12 cellular contexts compared by ENCODE assay signal in the genomic region with DNA sequence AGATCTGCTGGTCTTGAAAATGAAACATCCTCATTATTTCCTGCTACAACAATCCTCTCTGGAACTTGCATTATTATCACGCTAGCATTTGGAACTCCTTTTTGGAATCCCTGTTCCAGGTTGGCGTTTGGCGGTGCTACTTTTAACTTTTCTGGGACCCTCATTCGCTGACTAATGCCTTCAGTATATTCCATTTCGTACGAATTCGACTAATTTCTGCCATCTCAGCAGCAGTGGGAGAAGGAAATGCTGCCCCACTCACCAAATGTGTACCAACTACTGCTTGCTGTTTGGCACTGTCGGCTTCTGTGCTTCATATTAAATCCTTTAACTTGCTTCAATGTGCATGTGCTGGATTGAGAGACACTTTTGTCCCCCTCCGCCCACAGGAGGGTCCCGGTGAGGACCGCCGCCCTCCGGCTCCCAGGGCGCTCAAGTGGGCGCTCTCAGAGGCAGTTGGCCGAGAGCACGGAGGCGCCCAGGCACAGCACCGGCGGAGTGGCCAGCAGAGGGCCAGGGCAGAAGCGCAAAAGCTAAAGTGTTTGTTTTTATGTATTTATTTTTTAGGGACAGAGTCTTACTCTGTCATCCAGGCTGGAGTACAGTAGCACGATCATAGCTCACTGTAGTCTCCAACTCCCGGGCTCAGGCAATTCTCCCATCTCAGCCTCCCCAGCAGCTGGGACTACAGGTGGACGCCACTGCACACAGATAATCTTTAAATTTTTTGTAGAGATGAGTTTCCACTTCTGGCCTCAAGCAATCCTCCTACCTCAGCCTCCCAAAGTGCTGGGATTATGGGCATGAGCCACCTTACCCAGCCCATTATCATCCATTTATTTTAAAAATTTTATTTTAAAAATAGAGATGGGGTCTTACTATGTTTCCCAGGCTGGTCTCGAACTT. TPM values are rescaled to one million over a fixed set of nuclear protein-coding genes. Genes with fewer than 3 reads are reported as not detected.
A peak's percentile ranks its signal among the peaks of the same experiment; 100 is the strongest.
DNase-seq lines count a peak whose midpoint lies in the region; ATAC-seq, FAIRE-seq and TF ChIP-seq lines count a peak whose summit lies in the region.
"Had no signal": no experiment of that assay in that cellular context is flagged by ENCODE, and none has a peak within 500 bp of the region (broad histone marks: within the 10 kb centered on the region; RNA-seq: fewer than 3 reads in every experiment).

No MANE protein-coding gene starts in this region.

- 85% methylated on average over 21 of the region's 25 CpGs for WGBS in mesenchymal stem cell

- peak; percentile 45 for FAIRE-seq in GM18507 (lab: Jason Lieb, UNC)

- H3K36me3 ChIP-seq in skeletal muscle satellite cell (ENCODE audit: insufficient read depth, low read length), result no peaks in the 10 kb centered on the region
- H3K36me3 ChIP-seq in mesenchymal stem cell (ENCODE audit: control insufficient read depth in 1 of 2, insufficient read depth in 2 of 2, low read depth in 1 of 2, low read length in 2 of 2), result no peaks in the 10 kb centered on the region
- H3K36me3 ChIP-seq: WERI-Rb-1 had no signal

- no peaks in the 10 kb centered on the region for H3K27me3 ChIP-seq in skeletal muscle satellite cell (ENCODE audit: control insufficient read depth, insufficient read depth, low read length)
- H3K27me3 ChIP-seq in mesenchymal stem cell (ENCODE audit: control insufficient read depth in 1 of 2, insufficient read depth in 1 of 2, low read length in 2 of 2), result peaks cover 0 to 35% of the 10 kb centered on the region in 2 experiments

- H2BK120ac ChIP-seq in mesenchymal stem cell (ENCODE audit: low read depth, low read length), result no peak overlapping the region

- H3K9ac ChIP-seq in skeletal muscle satellite cell (ENCODE audit: low read depth, low read length) (peak overlapping the region; percentile 86), mesenchymal stem cell (ENCODE audit: low read length) (no peak overlapping the region)

- peaks cover 39% of the 10 kb centered on the region for H3K4me1 ChIP-seq in skeletal muscle satellite cell (ENCODE audit: control insufficient read depth, insufficient read depth, low read length)
- peaks cover 6% of the 10 kb centered on the region for H3K4me1 ChIP-seq in mesenchymal stem cell (ENCODE audit: control insufficient read depth, insufficient read depth, low read depth, low read length)

- H2AFZ ChIP-seq in mesenchymal stem cell (ENCODE audit: low read depth, low read length), result no peak overlapping the region

- H3K27ac ChIP-seq in mesenchymal stem cell (ENCODE audit: low read length, poor library complexity, severe bottlenecking), result no peak overlapping the region
- H3K27ac ChIP-seq: WERI-Rb-1 had no signal

- H2BK5ac ChIP-seq in mesenchymal stem cell (ENCODE audit: low read depth, low read length, poor library complexity, severe bottlenecking), result no peak overlapping the region

- peak overlapping the region; percentile 100 for H3K4me2 ChIP-seq in skeletal muscle satellite cell (ENCODE audit: low read length)
- no peak overlapping the region for H3K4me2 ChIP-seq in mesenchymal stem cell (ENCODE audit: low read length, poor library complexity, severe bottlenecking)

- H3K23ac ChIP-seq in mesenchymal stem cell (ENCODE audit: low read length in 2 of 2), result no peak overlapping the region

- no peak overlapping the region for H4K91ac ChIP-seq in mesenchymal stem cell (ENCODE audit: low read length)

- H3K4ac ChIP-seq in mesenchymal stem cell (ENCODE audit: low read depth in 1 of 2, low read length in 2 of 2), result no peak overlapping the region

- ATAC-seq in GM18907 (IDR thresholded peaks at IDR 0.05; ENCODE audit: unreplicated experiment), result no peak
- no peak for ATAC-seq in GM19397 (IDR thresholded peaks at IDR 0.05; ENCODE audit: unreplicated experiment)
- ATAC-seq: sciatic nerve; stimulated activated naive B cell treated with anti-CD40 and anti-IgM and Interleukin-4, amounts not matched to agents 10 μg/mL and 1 μg/mL and 100 μg/mL, for 72 hours had no signal

- H3K14ac ChIP-seq in mesenchymal stem cell (ENCODE audit: low read length in 2 of 2), result no peak overlapping the region

- H3K9me3 ChIP-seq in skeletal muscle satellite cell (replicated peaks; ENCODE audit: low read length) (no peaks in the 10 kb centered on the region), mesenchymal stem cell (ENCODE audit: control insufficient read depth, low read length) (no peaks in the 10 kb centered on the region)

- H3K18ac ChIP-seq in mesenchymal stem cell (ENCODE audit: low read depth in 1 of 2, low read length in 2 of 2), result no peak overlapping the region

- no peak overlapping the region for H2BK15ac ChIP-seq in mesenchymal stem cell (ENCODE audit: low read depth, poor library complexity, severe bottlenecking)

- H4K8ac ChIP-seq in mesenchymal stem cell (ENCODE audit: low read length), result no peak overlapping the region

- peak overlapping the region in 1 of 2 experiments; percentile 9 for H2BK12ac ChIP-seq in mesenchymal stem cell (ENCODE audit: low read length in 2 of 2)

- H2AK5ac ChIP-seq in mesenchymal stem cell (ENCODE audit: low read length, severe bottlenecking), result no peak overlapping the region

- DNase-seq in GM18507 (ENCODE audit: extremely low spot score, insufficient read length, low read depth) (no peak), RPMI7951 (ENCODE audit: low read depth) (peak; percentile 41), foreskin fibroblast (peak in 1 of 2 donors; percentile 44), OCI-M1 (lab: John Stamatoyannopoulos, UW) (no peak), mesenchymal stem cell (no peak)
- DNase-seq: activated naive CD8-positive, alpha-beta T cell treated with anti-CD3 and anti-CD28 coated beads, Interleukin-2, amount 10 ng/mL, durations not matched to agents 7 days and 5 days; stimulated activated naive B cell treated with anti-CD40 and anti-IgM and Interleukin-4, amounts not matched to agents 10 μg/mL and 1 μg/mL and 100 μg/mL, for 72 hours had no signal

- H3K4me3 ChIP-seq in foreskin fibroblast (ENCODE audit: low read depth in 1 of 2, low read length in 2 of 2), result no peak overlapping the region
- H3K4me3 ChIP-seq in skeletal muscle satellite cell (ENCODE audit: low read length), result peak overlapping the region; percentile 81
- peak overlapping the region in 1 of 2 experiments; percentile 43 for H3K4me3 ChIP-seq in mesenchymal stem cell (ENCODE audit: insufficient read depth in 1 of 2, low read depth in 1 of 2, low read length in 2 of 2)

- TF ChIP-seq CTCF in foreskin fibroblast (IDR thresholded peaks at IDR 0.05; ENCODE audit: low read depth, low read length), result peak; percentile 32

- H3K79me1 ChIP-seq in mesenchymal stem cell (replicated peaks; ENCODE audit: low read length, poor library complexity, severe bottlenecking), result no peaks in the 10 kb centered on the region

RNA-seq across cellular contexts. Expression of a gene that starts 11.9 kb away (rescaled TPM):
- total RNA-seq in RPMI7951 (2014; rRNA removed; shearing (Covaris generic)), result 0.10 and 0.12 TPM in 2 replicates
- not detected in 2 replicates for total RNA-seq in skeletal muscle satellite cell (2012; rRNA removed)
- polyA plus RNA-seq in mesenchymal stem cell (2013, experiment 1 of 2), result 0.01 TPM
- 0.03 TPM for polyA plus RNA-seq in mesenchymal stem cell (2013, experiment 2 of 2)
- total RNA-seq: activated naive CD8-positive, alpha-beta T cell treated with anti-CD3 and anti-CD28 coated beads, Interleukin-2, amount 10 ng/mL, durations not matched to agents 7 days and 5 days; sciatic nerve had no signal

RNA-seq across cellular contexts. Expression of a gene that starts 27.9 kb away (rescaled TPM):
- 12.5 and 13.6 TPM in 2 replicates for total RNA-seq in RPMI7951 (2014; rRNA removed; shearing (Covaris generic))
- 11.7 and 12.0 TPM in 2 replicates for total RNA-seq in skeletal muscle satellite cell (2012; rRNA removed)
- 11.6 TPM for polyA plus RNA-seq in mesenchymal stem cell (2013, experiment 1 of 2)
- polyA plus RNA-seq in mesenchymal stem cell (2013, experiment 2 of 2), result 11.9 TPM
